In genomic region chr16:15065961-15066360, GRCh38 we compare ENCODE assay signal across 8 cellular contexts. TPM values are rescaled to one million over a fixed set of nuclear protein-coding genes. Genes with fewer than 3 reads are reported as not detected.
A peak's percentile ranks its signal among the peaks of the same experiment; 100 is the strongest.
DNase-seq lines count a peak whose midpoint lies in the region; ATAC-seq, FAIRE-seq and TF ChIP-seq lines count a peak whose summit lies in the region.
"Not testable (repeated sequence)": the region's sequence is repeated elsewhere in the genome, so short reads cannot be mapped to it uniquely, and the experiment has no call there.

No MANE protein-coding gene starts in this region.

- not testable (repeated sequence) for TF ChIP-seq POLR2A in K562 (conservative IDR thresholded peaks at IDR 0.05)

- not testable (repeated sequence) for H3K27me3 ChIP-seq in K562 (ENCODE audit: control insufficient read depth in 2 of 2, insufficient read depth in 2 of 2, low read length in 2 of 2); naive thymus-derived CD4-positive, alpha-beta T cell (ENCODE audit: control insufficient read depth in 2 of 2, insufficient read depth in 2 of 2, low read length in 2 of 2)

- DNase-seq in M059J (ENCODE audit: low read depth) (peak; percentile 9), immature natural killer cell (peak; percentile 62 to 67 (median 64)), left kidney (ENCODE audit: low read depth, low spot score) (peak; percentile 22)
- DNase-seq in T-helper 17 cell; K562 (ENCODE audit: extremely low read depth in 1 of 4, low spot score in 3 of 4); naive thymus-derived CD4-positive, alpha-beta T cell; stimulated activated naive CD8-positive, alpha-beta T cell treated with anti-CD3 and anti-CD28 coated beads, Interleukin-15, Interleukin-2, amounts not matched to agents 100 U/mL and 50 U/mL, for 24 hours: not testable (repeated sequence)
- DNase-seq in natural killer cell treated with Interleukin-12 subunit alpha and Interleukin-12 subunit beta and Interleukin-15 and Interleukin-18, amount 100 ng/mL, for 72 hours (ENCODE audit: low spot score): peak; percentile 65

- H3K4me1 Mint-ChIP-seq in T-helper 17 cell; naive thymus-derived CD4-positive, alpha-beta T cell: not testable (repeated sequence)
- peaks cover 20 to 25% of the 10 kb centered on the region in 2 donors for H3K4me1 Mint-ChIP-seq in immature natural killer cell
- H3K4me1 Mint-ChIP-seq in natural killer cell treated with Interleukin-12 subunit alpha and Interleukin-12 subunit beta and Interleukin-15 and Interleukin-18, amount 100 ng/mL, for 72 hours (ENCODE audit: low read depth in 2 of 2): peaks cover 19 to 25% of the 10 kb centered on the region in 2 donors

- peaks cover 61% of the 10 kb centered on the region for H3K36me3 ChIP-seq in K562 (ENCODE audit: control insufficient read depth, insufficient read depth, low read length)
- H3K36me3 ChIP-seq in naive thymus-derived CD4-positive, alpha-beta T cell (ENCODE audit: control insufficient read depth in 2 of 3, insufficient read depth in 3 of 3, low read length in 3 of 3): peaks cover 4 to 41% (median 4%) of the 10 kb centered on the region in 3 experiments

- not testable (repeated sequence) for TF ChIP-seq EP300 in K562 (IDR thresholded peaks at IDR 0.05; ENCODE audit: low read length)

- POLR2A ChIA-PET in K562 (lab: Yijun Ruan, JAX); naive thymus-derived CD4-positive, alpha-beta T cell (lab: Charles Lee): not testable (repeated sequence)

- H3K36me3 Mint-ChIP-seq in T-helper 17 cell (ENCODE audit: low read depth): not testable (repeated sequence)
- H3K36me3 Mint-ChIP-seq in immature natural killer cell: peaks cover 14 to 25% (median 15%) of the 10 kb centered on the region in 3 donors
- peaks cover 8 to 28% (median 15%) of the 10 kb centered on the region in 5 donors for H3K36me3 Mint-ChIP-seq in naive thymus-derived CD4-positive, alpha-beta T cell
- H3K36me3 Mint-ChIP-seq in natural killer cell treated with Interleukin-12 subunit alpha and Interleukin-12 subunit beta and Interleukin-15 and Interleukin-18, amount 100 ng/mL, for 72 hours: peaks cover 14% of the 10 kb centered on the region

- H3K4me1 ChIP-seq in K562 (replicated peaks in 1 of 2; ENCODE audit: control insufficient read depth in 2 of 2, insufficient read depth in 2 of 2, low read length in 2 of 2); naive thymus-derived CD4-positive, alpha-beta T cell (ENCODE audit: control insufficient read depth in 2 of 2, insufficient read depth in 2 of 2, low read length in 2 of 2): not testable (repeated sequence)

- H3K4me3 ChIP-seq in K562; naive thymus-derived CD4-positive, alpha-beta T cell (ENCODE audit: low read length): not testable (repeated sequence)

- H3K9ac ChIP-seq in K562 (ENCODE audit: insufficient read depth in 1 of 2, low read depth in 2 of 2, low read length in 2 of 2): not testable (repeated sequence)

- not testable (repeated sequence) for H3K27me3 Mint-ChIP-seq in T-helper 17 cell; immature natural killer cell (ENCODE audit: low read depth in 3 of 3); naive thymus-derived CD4-positive, alpha-beta T cell; natural killer cell treated with Interleukin-12 subunit alpha and Interleukin-12 subunit beta and Interleukin-15 and Interleukin-18, amount 100 ng/mL, for 72 hours

- H3K79me2 ChIP-seq in K562 (ENCODE audit: control insufficient read depth, insufficient read depth, low read length): not testable (repeated sequence)

- not testable (repeated sequence) for TF ChIP-seq RAD21 in K562 (CRISPR knock-in tag; conservative IDR thresholded peaks at IDR 0.05 in 1 of 2, IDR thresholded peaks at IDR 0.05 in 1 of 2)

- not testable (repeated sequence) for H3K27ac Mint-ChIP-seq in T-helper 17 cell; naive thymus-derived CD4-positive, alpha-beta T cell
- H3K27ac Mint-ChIP-seq in immature natural killer cell: peak overlapping the region; percentile 21 to 85 (median 80)
- peak overlapping the region in 1 of 2 donors; percentile 78 for H3K27ac Mint-ChIP-seq in natural killer cell treated with Interleukin-12 subunit alpha and Interleukin-12 subunit beta and Interleukin-15 and Interleukin-18, amount 100 ng/mL, for 72 hours

- not testable (repeated sequence) for BruUV-seq in K562 (replicated peaks; lab: Mats Ljungman, UMichigan)

- H3K27ac ChIP-seq in K562 (ENCODE audit: extremely low read depth, low read depth, low read length); naive thymus-derived CD4-positive, alpha-beta T cell (ENCODE audit: low read depth, low read length): not testable (repeated sequence)

- intact Hi-C loops in K562 (cut with micrococcal nuclease); naive thymus-derived CD4-positive, alpha-beta T cell (cut with micrococcal nuclease): not testable (repeated sequence)

- not testable (repeated sequence) for H3K4me2 ChIP-seq in K562 (ENCODE audit: insufficient read depth, low read length)

- FAIRE-seq in K562 (lab: Jason Lieb, UNC): not testable (repeated sequence)

- WGBS in K562 (ENCODE audit: insufficient coverage, low coverage, missing lambda C conversion rate): 54% methylated on average over 4 of the region's 4 CpGs

- peak; percentile 30 for ATAC-seq in T-helper 17 cell
- ATAC-seq in K562: not testable (repeated sequence)
- ATAC-seq in naive thymus-derived CD4-positive, alpha-beta T cell: peak; percentile 66
- ATAC-seq in natural killer cell treated with Interleukin-12 subunit alpha and Interleukin-12 subunit beta and Interleukin-15 and Interleukin-18, amount 100 ng/mL, for 72 hours: peak; percentile 88
- ATAC-seq in stimulated activated naive CD8-positive, alpha-beta T cell treated with anti-CD3 and anti-CD28 coated beads, Interleukin-15, Interleukin-2, amounts not matched to agents 100 U/mL and 50 U/mL, for 24 hours: peak; percentile 40

- H3K9me1 ChIP-seq in K562 (ENCODE audit: control insufficient read depth, insufficient read depth, low read length): not testable (repeated sequence)

- H3K4me3 Mint-ChIP-seq in T-helper 17 cell; naive thymus-derived CD4-positive, alpha-beta T cell; natural killer cell treated with Interleukin-12 subunit alpha and Interleukin-12 subunit beta and Interleukin-15 and Interleukin-18, amount 100 ng/mL, for 72 hours: not testable (repeated sequence)
- H3K4me3 Mint-ChIP-seq in immature natural killer cell: peak overlapping the region in 2 of 5 donors; percentile 13 to 41

- CTCF ChIA-PET in K562 (lab: Yijun Ruan, JAX; ENCODE audit: low intra/inter-chr PET ratio); naive thymus-derived CD4-positive, alpha-beta T cell (lab: Charles Lee): not testable (repeated sequence)

- not testable (repeated sequence) for H4K20me1 ChIP-seq in K562 (replicated peaks; ENCODE audit: control insufficient read depth, insufficient read depth, low read length)

- not testable (repeated sequence) for H2AFZ ChIP-seq in K562 (ENCODE audit: low read depth, low read length)

- H3K9me3 ChIP-seq in T-helper 17 cell (ENCODE audit: control insufficient read depth, low read length, poor library complexity, severe bottlenecking); K562 (replicated peaks; ENCODE audit: control insufficient read depth, insufficient read depth, low read depth, low read length); naive thymus-derived CD4-positive, alpha-beta T cell (ENCODE audit: control insufficient read depth in 2 of 3, low read length in 3 of 3): not testable (repeated sequence)

- in situ Hi-C loops in K562 (cut with MboI): loop anchor here (25.0 kb wide), 1 partner anchor 179 kb away; no protein-coding TSS in a partner anchor

- not testable (repeated sequence) for TF ChIP-seq CTCF in K562 (IDR thresholded peaks at IDR 0.05 in 2 of 3, conservative IDR thresholded peaks at IDR 0.05 in 1 of 3; ENCODE audit: insufficient read depth in 2 of 3, low read depth in 1 of 3, low read length in 3 of 3)

- H3K9me3 Mint-ChIP-seq in immature natural killer cell; naive thymus-derived CD4-positive, alpha-beta T cell; natural killer cell treated with Interleukin-12 subunit alpha and Interleukin-12 subunit beta and Interleukin-15 and Interleukin-18, amount 100 ng/mL, for 72 hours: not testable (repeated sequence)

RNA-seq across cellular contexts. Expression of gene NTAN1, which starts 10.1 kb away (rescaled TPM):
- total RNA-seq in M059J (2014; rRNA removed; shearing (Covaris generic)): 68.6 and 102 TPM in 2 replicates
- total RNA-seq in T-helper 17 cell: 10 to 100 TPM; 26.5 to 34.4 TPM
- 34.7 and 43.2 TPM in 2 replicates for total RNA-seq in K562 (2011; cell fraction: chromatin; rRNA removed; ENCODE audit: low replicate concordance)
- total RNA-seq in K562 (2011; cell fraction: nucleolus; rRNA removed): 16.4 and 21.5 TPM in 2 replicates
- 25.4 and 30.0 TPM in 2 replicates for total RNA-seq in K562 (2011; cell fraction: nucleoplasm; rRNA removed)
- 13.2 and 22.6 TPM in 2 replicates for total RNA-seq in K562 (2014; rRNA removed)
- total RNA-seq in K562 (2014; rRNA removed; fragmentation: Illumina TruSeq; extraction: Trizol): 19.4 and 21.3 TPM in 2 replicates
- 16.9 and 19.0 TPM in 2 replicates for total RNA-seq in K562 (2015; rRNA removed; fragmentation: Illumina TruSeq; extraction: Trizol)
- 12.5 and 15.7 TPM in 2 replicates for total RNA-seq in K562 (2021)
- 39.9 and 47.8 TPM in 2 replicates for polyA plus RNA-seq in K562 (2011; rRNA removed)
- polyA plus RNA-seq in K562 (2011; cell fraction: cytosol; rRNA removed): 19.1 and 23.8 TPM in 2 replicates
- 21.3 and 23.3 TPM in 2 replicates for polyA plus RNA-seq in K562 (2011; cell fraction: nucleus; rRNA removed)
- 15.9 and 16.8 TPM in 2 replicates for polyA plus RNA-seq in K562 (2012)
- 19.7 and 28.8 TPM in 2 replicates for polyA plus RNA-seq in K562 (2014; fragmentation: Illumina TruSeq; extraction: Trizol)
- polyA plus RNA-seq in K562 (2014; fragmentation: Nextera tagmentation; extraction: Ambion mirVana): 1 to 10 TPM; 4.6 to 5.3 TPM
- polyA plus RNA-seq in K562 (2014; rRNA removed): 19.3 and 33.3 TPM in 2 replicates
- 29.8 and 31.5 TPM in 2 replicates for polyA minus RNA-seq in K562 (2011; rRNA and poly(A)+ RNA removed)
- polyA minus RNA-seq in K562 (2011; cell fraction: cytosol; rRNA and poly(A)+ RNA removed): 16.8 and 18.6 TPM in 2 replicates
- polyA minus RNA-seq in K562 (2011; cell fraction: nucleus; rRNA and poly(A)+ RNA removed): 6.7 and 8.5 TPM in 2 replicates
- polyA plus RNA-seq in immature natural killer cell: 10 to 100 TPM; 45.6 to 83.6 (median 69.5) TPM
- 10 to 100 TPM; 26.1 to 39.2 (median 28.7) TPM for total RNA-seq in naive thymus-derived CD4-positive, alpha-beta T cell
- 10 to 100 TPM; 50.3 to 54.0 TPM for polyA plus RNA-seq in naive thymus-derived CD4-positive, alpha-beta T cell
- total RNA-seq in natural killer cell treated with Interleukin-12 subunit alpha and Interleukin-12 subunit beta and Interleukin-15 and Interleukin-18, amount 100 ng/mL, for 72 hours: 10 to 100 TPM; 20.3 to 22.5 TPM

RNA-seq across cellular contexts. Expression of gene RRN3, which starts 28.1 kb away (rescaled TPM):
- total RNA-seq in M059J (2014; rRNA removed; shearing (Covaris generic)): 38.0 and 49.9 TPM in 2 replicates
- total RNA-seq in T-helper 17 cell (10 to 100 TPM; 32.9 to 37.2 TPM), K562 (2014; rRNA removed) (22.2 and 23.9 TPM in 2 replicates), K562 (2014; rRNA removed; fragmentation: Illumina TruSeq; extraction: Trizol) (37.3 and 40.5 TPM in 2 replicates), K562 (2015; rRNA removed; fragmentation: Illumina TruSeq; extraction: Trizol) (33.9 and 35.7 TPM in 2 replicates), K562 (2021) (27.8 and 28.0 TPM in 2 replicates)
- 31.3 and 50.9 TPM in 2 replicates for total RNA-seq in K562 (2011; cell fraction: chromatin; rRNA removed; ENCODE audit: low replicate concordance)
- total RNA-seq in K562 (2011; cell fraction: nucleolus; rRNA removed): 11.5 and 14.5 TPM in 2 replicates
- total RNA-seq in K562 (2011; cell fraction: nucleoplasm; rRNA removed): 17.4 and 19.7 TPM in 2 replicates
- polyA plus RNA-seq in K562 (2011; rRNA removed) (27.4 and 49.5 TPM in 2 replicates), K562 (2014; fragmentation: Illumina TruSeq; extraction: Trizol) (26.4 and 26.7 TPM in 2 replicates), K562 (2014; fragmentation: Nextera tagmentation; extraction: Ambion mirVana) (10 to 100 TPM; 22.6 to 38.5 TPM), K562 (2014; rRNA removed) (28.4 and 28.6 TPM in 2 replicates), immature natural killer cell (10 to 100 TPM; 15.2 to 30.6 (median 17.4) TPM)
- 12.5 and 15.7 TPM in 2 replicates for polyA plus RNA-seq in K562 (2011; cell fraction: cytosol; rRNA removed)
- polyA plus RNA-seq in K562 (2011; cell fraction: nucleus; rRNA removed): 21.6 and 22.9 TPM in 2 replicates
- polyA plus RNA-seq in K562 (2012): 11.6 and 18.3 TPM in 2 replicates
- polyA minus RNA-seq in K562 (2011; rRNA and poly(A)+ RNA removed): 41.8 and 65.6 TPM in 2 replicates
- 15.0 and 26.1 TPM in 2 replicates for polyA minus RNA-seq in K562 (2011; cell fraction: cytosol; rRNA and poly(A)+ RNA removed)
- 11.0 and 14.8 TPM in 2 replicates for polyA minus RNA-seq in K562 (2011; cell fraction: nucleus; rRNA and poly(A)+ RNA removed)
- total RNA-seq in naive thymus-derived CD4-positive, alpha-beta T cell: 10 to 100 TPM; 27.3 to 46.9 (median 40.4) TPM
- polyA plus RNA-seq in naive thymus-derived CD4-positive, alpha-beta T cell: 10 to 100 TPM; 29.0 to 36.5 TPM
- total RNA-seq in natural killer cell treated with Interleukin-12 subunit alpha and Interleukin-12 subunit beta and Interleukin-15 and Interleukin-18, amount 100 ng/mL, for 72 hours: 10 to 100 TPM; 42.6 to 61.6 TPM
